8 cellular contexts compared by ENCODE assay signal in the genomic region with DNA sequence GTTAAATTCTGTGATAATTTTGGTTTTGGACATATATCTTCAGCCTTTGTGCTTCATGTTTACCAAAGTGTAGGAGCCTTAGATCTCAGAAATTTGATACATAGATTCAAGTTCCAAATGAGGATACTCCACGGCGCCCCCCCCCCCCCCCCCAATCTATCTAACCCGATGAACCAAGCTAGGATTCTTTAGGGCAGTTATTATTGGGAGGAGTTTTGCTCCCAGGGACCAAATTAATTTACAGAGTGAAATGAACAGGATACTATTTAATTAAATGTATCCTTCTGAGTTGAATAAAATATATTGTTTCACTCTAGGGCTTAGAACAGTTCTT. TPM values are rescaled to one million over a fixed set of nuclear protein-coding genes. Genes with fewer than 3 reads are reported as not detected.
A peak's percentile ranks its signal among the peaks of the same experiment; 100 is the strongest.
DNase-seq lines count a peak whose midpoint lies in the region; ATAC-seq and TF ChIP-seq lines count a peak whose summit lies in the region.

No MANE protein-coding gene starts in this region.

- CTCF ChIA-PET in activated CD4-positive, alpha-beta T cell treated with anti-CD3 and anti-CD28 coated beads for 36 hours (lab: Charles Lee), result interaction anchor here (0.9 kb wide), 1 partner anchor 9 kb away, joined by 6 read pairs; no protein-coding TSS in a partner anchor

- no peak for TF ChIP-seq POLR2A in esophagus muscularis mucosa (IDR thresholded peaks at IDR 0.05; ENCODE audit: low read depth)
- TF ChIP-seq POLR2A in spleen (IDR thresholded peaks at IDR 0.05), result no peak

- no peaks in the 10 kb centered on the region for H3K9me3 Mint-ChIP-seq in activated CD4-positive, alpha-beta T cell treated with anti-CD3 and anti-CD28 coated beads for 36 hours (ENCODE audit: low read depth)

- 13% methylated on average over 3 of the region's 3 CpGs for WGBS in esophagus muscularis mucosa
- WGBS in spleen, 5 donors, result 7 to 23% (median 14%) methylated on average over 3 of the region's 3 CpGs

- POLR2A ChIA-PET in activated CD4-positive, alpha-beta T cell treated with anti-CD3 and anti-CD28 coated beads for 36 hours (lab: Charles Lee), result no interaction called here

- no peaks in the 10 kb centered on the region for H3K27me3 ChIP-seq in RWPE2 (ENCODE audit: insufficient read depth, poor library complexity, severe bottlenecking)
- H3K27me3 ChIP-seq in esophagus muscularis mucosa, result no peaks in the 10 kb centered on the region
- no peaks in the 10 kb centered on the region for H3K27me3 ChIP-seq in spleen (replicated peaks in 1 of 7)

- H3K4me3 ChIP-seq in RWPE2 (ENCODE audit: severe bottlenecking) (peak overlapping the region; percentile 97), esophagus muscularis mucosa (peak overlapping the region; percentile 80 to 93 (median 87)), spleen (peak overlapping the region in 6 of 8 donors; percentile 76 to 90 (median 82))

- H3K27ac ChIP-seq in RWPE2 (ENCODE audit: poor library complexity, severe bottlenecking), result peak overlapping the region; percentile 83
- peak overlapping the region in 3 of 4 donors; percentile 11 to 40 (median 34) for H3K27ac ChIP-seq in esophagus muscularis mucosa (replicated peaks in 1 of 4)
- H3K27ac ChIP-seq in spleen, result peak overlapping the region in 7 of 8 donors; percentile 38 to 98 (median 95)

- TF ChIP-seq CTCF in RWPE2 (IDR thresholded peaks at IDR 0.05; ENCODE audit: poor library complexity, severe bottlenecking) (no peak), esophagus muscularis mucosa (IDR thresholded peaks at IDR 0.05) (no peak), spleen (IDR thresholded peaks at IDR 0.05 in 8 of 11, conservative IDR thresholded peaks at IDR 0.05 in 3 of 11) (no peak)

- no peak for ATAC-seq in activated CD4-positive, alpha-beta T cell treated with anti-CD3 and anti-CD28 coated beads for 36 hours
- ATAC-seq in RWPE2 (ENCODE audit: low read depth), result no peak
- ATAC-seq in GM21786 (IDR thresholded peaks at IDR 0.05; ENCODE audit: unreplicated experiment), result no peak

- H3K36me3 ChIP-seq in RWPE2 (ENCODE audit: low read depth) (no peaks in the 10 kb centered on the region; the same call in 1 of the 2 replicates), esophagus muscularis mucosa (no peaks in the 10 kb centered on the region), spleen (no peaks in the 10 kb centered on the region)

- intact Hi-C loops in activated CD4-positive, alpha-beta T cell treated with anti-CD3 and anti-CD28 coated beads for 36 hours (cut with DNase I, micrococcal nuclease), result loop anchor here (2.0 to 10.0 kb wide), 8 partner anchors 64 to 1879 kb away; a partner anchor contains a TSS
- intact Hi-C loops in esophagus muscularis mucosa (cut with DNase I) (no loop called here), spleen (cut with DNase I; ENCODE audit: low total_unique reads) (loop anchor here (10.0 kb wide), 1 partner anchor 92 kb away; no protein-coding TSS in a partner anchor)

- peaks cover 54% of the 10 kb centered on the region for H3K4me1 Mint-ChIP-seq in activated CD4-positive, alpha-beta T cell treated with anti-CD3 and anti-CD28 coated beads for 36 hours

- peak overlapping the region; percentile 72 for H3K27ac Mint-ChIP-seq in activated CD4-positive, alpha-beta T cell treated with anti-CD3 and anti-CD28 coated beads for 36 hours

- peak overlapping the region; percentile 66 for H3K4me3 Mint-ChIP-seq in activated CD4-positive, alpha-beta T cell treated with anti-CD3 and anti-CD28 coated beads for 36 hours

- TF ChIP-seq EP300 in esophagus muscularis mucosa (IDR thresholded peaks at IDR 0.05), result no peak

- H3K27me3 Mint-ChIP-seq in activated CD4-positive, alpha-beta T cell treated with anti-CD3 and anti-CD28 coated beads for 36 hours, result peaks cover 2% of the 10 kb centered on the region

- H3K9me3 ChIP-seq in RWPE2 (ENCODE audit: severe bottlenecking), result no peaks in the 10 kb centered on the region
- no peaks in the 10 kb centered on the region for H3K9me3 ChIP-seq in esophagus muscularis mucosa
- H3K9me3 ChIP-seq in spleen, result no peaks in the 10 kb centered on the region

- H3K36me3 Mint-ChIP-seq in activated CD4-positive, alpha-beta T cell treated with anti-CD3 and anti-CD28 coated beads for 36 hours (ENCODE audit: low read depth), result peaks cover 6% of the 10 kb centered on the region

- no peak for DNase-seq in activated CD4-positive, alpha-beta T cell treated with anti-CD3 and anti-CD28 coated beads for 36 hours
- no peak for DNase-seq in activated CD4-positive, alpha-beta T cell treated with anti-CD3 and anti-CD28 coated beads for 1 hour
- DNase-seq in RWPE2 (ENCODE audit: low spot score) (no peak), esophagus muscularis mucosa (ENCODE audit: extremely low spot score) (no peak), spleen (no peak), NCI-H1105 treated with DMSO at 0.1 percent for 48 hours (lab: John Stamatoyannopoulos, UW) (no peak), T-helper 9 cell (no peak)

- H3K4me1 ChIP-seq in RWPE2 (ENCODE audit: insufficient read depth, poor library complexity, severe bottlenecking), result peaks cover 20% of the 10 kb centered on the region
- H3K4me1 ChIP-seq in esophagus muscularis mucosa, result peaks cover 27 to 69% (median 57%) of the 10 kb centered on the region in 4 donors
- H3K4me1 ChIP-seq in spleen, result peaks cover 22 to 80% (median 67%) of the 10 kb centered on the region in 6 donors

RNA-seq across cellular contexts. Expression of a gene that starts 3.2 kb away (rescaled TPM):
- total RNA-seq in activated CD4-positive, alpha-beta T cell treated with anti-CD3 and anti-CD28 coated beads for 36 hours, result 10 to 100 TPM; 31.8 to 35.8 TPM
- 10 to 100 TPM; 48.2 to 75.1 (median 60.0) TPM for total RNA-seq in esophagus muscularis mucosa
- 10 to 100 TPM; 46.0 to 62.2 (median 59.0) TPM for total RNA-seq in spleen
- 1 to 10 TPM; 9.3 to 9.9 (median 9.4) TPM for polyA plus RNA-seq in spleen

Comparison
In these comparisons a context has a peak if more than half of its experiments do, and no peak if none do; other contexts are left out.
1. H3K27ac ChIP-seq: peak in every context shown above with its lines; median percentile 95 in spleen; 83 in RWPE2; 34 in esophagus muscularis mucosa.